Comparison of ENCODE assay signal across 32 cellular contexts in genomic region chr15:45351229-45351628, GRCh38. TPM values are rescaled to one million over a fixed set of nuclear protein-coding genes. Genes with fewer than 3 reads are reported as not detected.
"Had no signal": no experiment of that assay in that cellular context is flagged by ENCODE, and none has a peak within 500 bp of the region (broad histone marks: within the 10 kb centered on the region; RNA-seq: fewer than 3 reads in every experiment).

No MANE protein-coding gene starts in this region.

- H3K4me1 ChIP-seq: adrenal gland, colonic mucosa, esophagus squamous epithelium, lower lobe of right lung, prostate gland, uterus had no signal

- ATAC-seq: activated CD8-positive, alpha-beta T cell treated with anti-CD3 and anti-CD28 coated beads for 36 hours; activated T-cell treated with anti-CD3 and anti-CD28 coated beads, Interleukin-2, amount 50 U/mL, for 72 hours; body of pancreas; left lobe of liver; lower lobe of right lung; naive thymus-derived CD8-positive, alpha-beta T cell; pancreas; stimulated activated memory B cell treated with anti-CD40 and anti-IgM and Interleukin-4, amounts not matched to agents 10 μg/mL and 1 μg/mL and 100 μg/mL, for 72 hours; stimulated activated naive CD8-positive, alpha-beta T cell treated with anti-CD3 and anti-CD28 coated beads, Interleukin-15, amount 100 ng/mL, for 72 hours had no signal

- H3K27me3 ChIP-seq: body of pancreas, colonic mucosa, pancreas, sigmoid colon, uterus had no signal

- H3K4me3 ChIP-seq: adrenal gland, body of pancreas, colonic mucosa, esophagus squamous epithelium, lower lobe of right lung, pancreas, prostate gland, sigmoid colon, uterus had no signal

- H3K36me3 ChIP-seq: adrenal gland, colonic mucosa, esophagus squamous epithelium, lower lobe of right lung, pancreas, prostate gland, sigmoid colon, uterus had no signal

- H3K27ac ChIP-seq: adrenal gland, body of pancreas, colonic mucosa, epithelial cell of prostate, esophagus squamous epithelium, lower lobe of right lung, pancreas, prostate gland, sigmoid colon, uterus had no signal

- H3K9me3 ChIP-seq: adrenal gland, body of pancreas, colonic mucosa, esophagus squamous epithelium, lower lobe of right lung, pancreas, prostate gland, sigmoid colon, uterus had no signal

- DNase-seq: activated B cell treated with CpG ODN at 0.5 μM for 24 hours; activated CD4-positive, alpha-beta T cell treated with anti-CD3 and anti-CD28 coated beads, Interleukin-2, amount 50 U/mL, for 1 hour; activated CD8-positive, alpha-beta T cell treated with anti-CD3 and anti-CD28 coated beads for 36 hours; activated naive CD4-positive, alpha-beta T cell; activated T-cell treated with anti-CD3 and anti-CD28 coated beads, Interleukin-2, amount 50 U/mL, for 72 hours; adrenal gland; aorta; body of pancreas; cerebellar nuclear complex; colonic mucosa; effector CD8-positive, alpha-beta T cell; esophagus squamous epithelium; foreskin melanocyte; kidney glomerular epithelial cell; lower lobe of right lung; mesenchymal stem cell; naive thymus-derived CD8-positive, alpha-beta T cell; nucleus accumbens; pancreas; retina; sigmoid colon; small intestine; stimulated activated CD4-positive, alpha-beta T cell treated with anti-CD3 and anti-CD28 coated beads, Interleukin-4, amount 100 ng/mL, for 4 hours; stimulated activated CD8-positive, alpha-beta memory T cell treated with anti-CD3 and anti-CD28 coated beads, Interleukin-4, amount 100 ng/mL, for 48 hours; stimulated activated naive CD8-positive, alpha-beta T cell treated with anti-CD3 and anti-CD28 coated beads, Interleukin-15, amount 100 ng/mL, for 72 hours; substantia nigra; uterus had no signal

RNA-seq across cellular contexts. Expression of gene GATM, which starts 27.1 kb away (rescaled TPM):
- total RNA-seq: glomerular endothelial cell had no signal
